In genomic region chr1:148952253-148952937, GRCh38 we compare ENCODE assay signal across 8 cellular contexts.
DNase-seq lines count a peak whose midpoint lies in the region; ATAC-seq and TF ChIP-seq lines count a peak whose summit lies in the region.
"Not testable (repeated sequence)": the region's sequence is repeated elsewhere in the genome, so short reads cannot be mapped to it uniquely, and the experiment has no call there.

No MANE protein-coding gene starts in this region.

- H2AFZ ChIP-seq in mesenchymal stem cell (ENCODE audit: low read depth, low read length): not testable (repeated sequence)

- not testable (repeated sequence) for TF ChIP-seq POLR2A in Peyer's patch (IDR thresholded peaks at IDR 0.05)

- not testable (repeated sequence) for H3K36me3 Mint-ChIP-seq in activated T-cell treated with anti-CD3 and anti-CD28 coated beads, Interleukin-2, amount 50 U/mL, for 72 hours (ENCODE audit: insufficient read depth in 2 of 2); endodermal cell (ENCODE audit: low read depth)

- H3K9ac ChIP-seq in endodermal cell (ENCODE audit: extremely low read depth, low read length, poor library complexity, severe bottlenecking): not testable (repeated sequence)
- peak overlapping the region; percentile 86 for H3K9ac ChIP-seq in mesenchymal stem cell (ENCODE audit: low read length)

- H3K27ac ChIP-seq in 22Rv1 (peak overlapping the region; percentile 91), Peyer's patch (peak overlapping the region; percentile 74 to 80 (median 78)), endodermal cell (ENCODE audit: low read depth, low read length) (peak overlapping the region; percentile 53), mesenchymal stem cell (ENCODE audit: low read length, poor library complexity, severe bottlenecking) (peak overlapping the region; percentile 79)

- not testable (repeated sequence) for H3K27me3 Mint-ChIP-seq in activated T-cell treated with anti-CD3 and anti-CD28 coated beads, Interleukin-2, amount 50 U/mL, for 72 hours (ENCODE audit: low read depth); endodermal cell (ENCODE audit: insufficient read depth)

- not testable (repeated sequence) for H2BK12ac ChIP-seq in mesenchymal stem cell (ENCODE audit: low read length in 2 of 2)

- not testable (repeated sequence) for H3K27me3 ChIP-seq in Peyer's patch; endodermal cell (ENCODE audit: control insufficient read depth, insufficient read depth, low read length, poor library complexity, severe bottlenecking); mesenchymal stem cell (ENCODE audit: control insufficient read depth in 1 of 2, insufficient read depth in 1 of 2, low read length in 2 of 2)

- DNase-seq in Peyer's patch: peak in 2 of 3 donors; percentile 57 to 84
- DNase-seq in activated T-cell treated with anti-CD3 and anti-CD28 coated beads, Interleukin-2, amount 50 U/mL, for 72 hours: peak; percentile 71 to 72
- not testable (repeated sequence) for DNase-seq in endodermal cell, mesenchymal stem cell
- peak; percentile 3 to 37 for DNase-seq in stimulated activated CD4-positive, alpha-beta T cell treated with anti-CD3 and anti-CD28 coated beads, Interleukin-1b, Interleukin-23, amount 100 ng/mL, for 1 hour (ENCODE audit: low read depth in 2 of 2)

- 0% methylated on average over 22 of the region's 66 CpGs; no CpG with 5 or more reads in 1 of the 2 experiments for WGBS in endodermal cell (ENCODE audit: insufficient coverage in 1 of 2, insufficient read length in 1 of 2), 2 experiments
- WGBS in mesenchymal stem cell: 0% methylated on average over 12 of the region's 66 CpGs

- not testable (repeated sequence) for H2BK120ac ChIP-seq in mesenchymal stem cell (ENCODE audit: low read depth, low read length)

- not testable (repeated sequence) for H2BK5ac ChIP-seq in mesenchymal stem cell (ENCODE audit: low read depth, low read length, poor library complexity, severe bottlenecking)

- H3K4ac ChIP-seq in mesenchymal stem cell (ENCODE audit: low read depth in 1 of 2, low read length in 2 of 2): not testable (repeated sequence)

- H3K23ac ChIP-seq in mesenchymal stem cell (ENCODE audit: low read length in 2 of 2): not testable (repeated sequence)

- not testable (repeated sequence) for H4K8ac ChIP-seq in mesenchymal stem cell (ENCODE audit: low read length)

- not testable (repeated sequence) for H2BK15ac ChIP-seq in mesenchymal stem cell (ENCODE audit: low read depth, poor library complexity, severe bottlenecking)

- peak overlapping the region; percentile 81 to 98 for H3K4me3 Mint-ChIP-seq in activated T-cell treated with anti-CD3 and anti-CD28 coated beads, Interleukin-2, amount 50 U/mL, for 72 hours
- H3K4me3 Mint-ChIP-seq in endodermal cell: peak overlapping the region; percentile 74

- TF ChIP-seq CTCF in 22Rv1 (IDR thresholded peaks at IDR 0.05); Peyer's patch (IDR thresholded peaks at IDR 0.05); endodermal cell (conservative IDR thresholded peaks at IDR 0.05): not testable (repeated sequence)

- H3K18ac ChIP-seq in mesenchymal stem cell (ENCODE audit: low read depth in 1 of 2, low read length in 2 of 2): peak overlapping the region in 1 of 2 experiments; percentile 73

- not testable (repeated sequence) for H3K4me1 ChIP-seq in Peyer's patch; endodermal cell (ENCODE audit: control insufficient read depth, insufficient read depth, low read length); mesenchymal stem cell (ENCODE audit: control insufficient read depth, insufficient read depth, low read depth, low read length)

- H3K4me2 ChIP-seq in mesenchymal stem cell (ENCODE audit: low read length, poor library complexity, severe bottlenecking): peak overlapping the region; percentile 81

- not testable (repeated sequence) for H3K36me3 ChIP-seq in Peyer's patch; endodermal cell (ENCODE audit: control insufficient read depth, insufficient read depth, low read length); mesenchymal stem cell (ENCODE audit: control insufficient read depth in 1 of 2, insufficient read depth in 2 of 2, low read depth in 1 of 2, low read length in 2 of 2)

- ATAC-seq in GM19324 (IDR thresholded peaks at IDR 0.05; ENCODE audit: low FRiP score, unreplicated experiment) (peak; percentile 85), HG02973 (IDR thresholded peaks at IDR 0.05; ENCODE audit: unreplicated experiment) (peak; percentile 68)
- peak; percentile 79 to 82 for ATAC-seq in activated T-cell treated with anti-CD3 and anti-CD28 coated beads, Interleukin-2, amount 50 U/mL, for 72 hours (replicated peaks in 1 of 2)

- H2AK5ac ChIP-seq in mesenchymal stem cell (ENCODE audit: low read length, severe bottlenecking): not testable (repeated sequence)

- H3K4me3 ChIP-seq in Peyer's patch (peak overlapping the region; percentile 41 to 67 (median 54)), endodermal cell (ENCODE audit: low read length) (peak overlapping the region; percentile 78), mesenchymal stem cell (ENCODE audit: insufficient read depth in 1 of 2, low read depth in 1 of 2, low read length in 2 of 2) (peak overlapping the region; percentile 60 to 84)

- H3K9me3 ChIP-seq in Peyer's patch; endodermal cell (ENCODE audit: control insufficient read depth, low read length); mesenchymal stem cell (ENCODE audit: control insufficient read depth, low read length): not testable (repeated sequence)

- H3K4me1 Mint-ChIP-seq in activated T-cell treated with anti-CD3 and anti-CD28 coated beads, Interleukin-2, amount 50 U/mL, for 72 hours (ENCODE audit: low read depth): peaks cover 11% of the 10 kb centered on the region
- not testable (repeated sequence) for H3K4me1 Mint-ChIP-seq in endodermal cell

- H3K27ac Mint-ChIP-seq in activated T-cell treated with anti-CD3 and anti-CD28 coated beads, Interleukin-2, amount 50 U/mL, for 72 hours; endodermal cell: not testable (repeated sequence)

- H3K79me1 ChIP-seq in mesenchymal stem cell (replicated peaks; ENCODE audit: low read length, poor library complexity, severe bottlenecking): not testable (repeated sequence)

- H4K91ac ChIP-seq in mesenchymal stem cell (ENCODE audit: low read length): not testable (repeated sequence)

- not testable (repeated sequence) for H3K9me3 Mint-ChIP-seq in activated T-cell treated with anti-CD3 and anti-CD28 coated beads, Interleukin-2, amount 50 U/mL, for 72 hours; endodermal cell

- not testable (repeated sequence) for H3K14ac ChIP-seq in mesenchymal stem cell (ENCODE audit: low read length in 2 of 2)
